ENCODE assay signal across 8 cellular contexts in the genomic region with DNA sequence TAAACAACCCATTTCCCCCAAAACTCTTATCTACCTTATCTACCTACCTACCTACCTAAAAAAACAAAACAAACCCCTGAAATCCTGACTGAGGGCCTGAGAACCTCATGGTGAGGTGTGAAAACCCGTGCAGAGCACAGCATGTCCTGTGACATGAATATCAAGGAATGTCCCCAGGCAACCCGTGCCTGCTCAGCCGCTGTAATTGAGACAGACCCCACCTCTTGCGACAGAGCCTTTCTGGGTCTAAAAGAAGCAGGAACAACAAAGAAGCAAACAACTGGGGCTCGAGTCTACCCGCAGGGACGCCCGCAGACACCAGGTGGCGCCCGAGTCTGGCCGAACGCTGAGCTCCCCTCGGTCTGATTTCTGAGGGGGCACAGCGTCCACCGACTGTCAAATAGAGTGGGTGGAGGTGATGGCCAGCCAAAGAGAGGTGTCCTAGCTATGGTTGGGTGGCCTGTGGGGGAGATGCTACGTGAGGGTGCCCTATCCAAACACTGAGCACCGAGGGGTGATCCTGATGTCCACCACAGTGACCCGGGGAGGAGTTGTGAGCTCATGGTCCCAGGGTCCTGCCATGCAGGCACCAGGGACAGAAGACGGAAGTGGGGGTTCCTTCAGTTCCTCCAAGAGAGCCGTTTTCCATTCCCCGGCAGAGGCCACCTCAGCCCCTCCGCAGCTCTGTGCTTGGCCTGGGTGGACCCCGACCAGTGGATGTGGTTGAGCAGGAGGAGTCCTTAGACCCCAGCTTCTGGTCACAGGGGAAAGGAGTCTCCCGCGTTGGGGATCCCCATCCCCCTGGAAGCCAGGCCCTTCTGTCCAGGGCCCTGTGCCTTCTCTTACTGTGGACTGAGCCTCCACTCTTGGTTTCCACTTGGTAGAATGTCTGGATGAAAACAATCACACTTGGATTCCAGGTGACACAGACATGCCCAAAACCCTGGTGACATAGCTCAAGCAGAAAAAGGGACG.
DNase-seq lines count a peak whose midpoint lies in the region; TF ChIP-seq lines count a peak whose summit lies in the region.

No MANE protein-coding gene starts in this region.

- no peaks in the 10 kb centered on the region for H3K36me3 ChIP-seq in trophoblast cell (ENCODE audit: control insufficient read depth in 1 of 2, insufficient read depth in 2 of 2, low read length in 2 of 2)

- H4K8ac ChIP-seq in trophoblast cell (ENCODE audit: low read depth, low read length), result peak overlapping the region; percentile 45

- intact Hi-C loops in activated naive CD4-positive, alpha-beta T cell treated with anti-CD3 and anti-CD28 coated beads for 36 hours (cut with micrococcal nuclease), result loop anchor here (1.0 to 2.0 kb wide), 8 partner anchors 25 to 1268 kb away; no protein-coding TSS in a partner anchor
- intact Hi-C loops in head of caudate nucleus (cut with DNase I), result loop anchor here (5.0 to 10.0 kb wide), 4 partner anchors 181 to 1267 kb away; no protein-coding TSS in a partner anchor

- DNase-seq in NCI-H187 (lab: John Stamatoyannopoulos, UW), result peak; percentile 3 to 32
- no peak for DNase-seq in NCI-H187 treated with DMSO at 0.1 percent for 48 hours (lab: John Stamatoyannopoulos, UW)
- DNase-seq in LHCN-M2 (ENCODE audit: low read depth), result peak; percentile 81
- peak; percentile 88 for DNase-seq in SKM-1 (lab: John Stamatoyannopoulos, UW; ENCODE audit: unreplicated experiment)
- peak; percentile 81 for DNase-seq in activated naive CD4-positive, alpha-beta T cell treated with anti-CD3 and anti-CD28 coated beads for 36 hours
- DNase-seq in head of caudate nucleus, result peak; percentile 42 to 89 (median 77)
- peak; percentile 95 to 96 for DNase-seq in trophoblast cell
- DNase-seq in type B pancreatic cell (ENCODE audit: extremely low spot score, unreplicated experiment), result peak; percentile 84

- peak overlapping the region; percentile 78 for H2AK5ac ChIP-seq in trophoblast cell (ENCODE audit: low read length)

- H4K91ac ChIP-seq in trophoblast cell (ENCODE audit: low read depth, low read length), result peak overlapping the region; percentile 70

- H2BK120ac ChIP-seq in trophoblast cell (ENCODE audit: insufficient read depth, low read length, poor library complexity), result peak overlapping the region; percentile 57

- H3K27me3 ChIP-seq in trophoblast cell (ENCODE audit: insufficient read depth, low read length), result no peaks in the 10 kb centered on the region

- H3K9ac ChIP-seq in trophoblast cell (ENCODE audit: low read length), result no peak overlapping the region

- TF ChIP-seq CTCF in type B pancreatic cell (conservative IDR thresholded peaks at IDR 0.05), result peak; percentile 99

- H3K18ac ChIP-seq in trophoblast cell (ENCODE audit: low read length), result peak overlapping the region; percentile 51

- no CpG with 5 or more reads among the region's 26 CpGs for WGBS in trophoblast cell (ENCODE audit: extremely low coverage, insufficient coverage, insufficient read length)

- H3K9me3 Mint-ChIP-seq in activated naive CD4-positive, alpha-beta T cell treated with anti-CD3 and anti-CD28 coated beads for 36 hours, result peaks cover 3% of the 10 kb centered on the region
- no peaks in the 10 kb centered on the region for H3K9me3 Mint-ChIP-seq in type B pancreatic cell

- peaks cover 24 to 33% of the 10 kb centered on the region in 2 experiments for H3K4me1 ChIP-seq in trophoblast cell (ENCODE audit: control insufficient read depth in 1 of 2, insufficient read depth in 2 of 2, low read length in 2 of 2)

- H3K4me3 ChIP-seq in trophoblast cell (ENCODE audit: low read depth, low read length), result no peak overlapping the region

- H3K27ac Mint-ChIP-seq in activated naive CD4-positive, alpha-beta T cell treated with anti-CD3 and anti-CD28 coated beads for 36 hours, result peak overlapping the region; percentile 62
- peak overlapping the region; percentile 89 for H3K27ac Mint-ChIP-seq in type B pancreatic cell

- H3K4me3 Mint-ChIP-seq in activated naive CD4-positive, alpha-beta T cell treated with anti-CD3 and anti-CD28 coated beads for 36 hours, result peak overlapping the region; percentile 38
- H3K4me3 Mint-ChIP-seq in type B pancreatic cell, result peak overlapping the region; percentile 57

- no peak overlapping the region for H2AFZ ChIP-seq in trophoblast cell (ENCODE audit: insufficient read depth, low read length, poor library complexity)

- H4K12ac ChIP-seq in trophoblast cell (ENCODE audit: low read depth, low read length), result peak overlapping the region; percentile 27

- no peak overlapping the region for H3K27ac ChIP-seq in trophoblast cell (ENCODE audit: low read depth, low read length)

- H3K4ac ChIP-seq in trophoblast cell (ENCODE audit: low read depth, low read length), result peak overlapping the region; percentile 40

- no peak overlapping the region for H3K4me2 ChIP-seq in trophoblast cell (ENCODE audit: low read length)

- peak overlapping the region; percentile 87 for H2BK12ac ChIP-seq in trophoblast cell (ENCODE audit: low read length)

- H3K27me3 Mint-ChIP-seq in activated naive CD4-positive, alpha-beta T cell treated with anti-CD3 and anti-CD28 coated beads for 36 hours (ENCODE audit: low read depth), result no peaks in the 10 kb centered on the region
- peaks cover 25% of the 10 kb centered on the region for H3K27me3 Mint-ChIP-seq in type B pancreatic cell

- no peaks in the 10 kb centered on the region for H3K36me3 Mint-ChIP-seq in activated naive CD4-positive, alpha-beta T cell treated with anti-CD3 and anti-CD28 coated beads for 36 hours (ENCODE audit: low read depth)
- H3K36me3 Mint-ChIP-seq in type B pancreatic cell, result no peaks in the 10 kb centered on the region

- peak overlapping the region; percentile 36 for H3K14ac ChIP-seq in trophoblast cell (ENCODE audit: low read length)

- CTCF ChIA-PET in activated naive CD4-positive, alpha-beta T cell treated with anti-CD3 and anti-CD28 coated beads for 36 hours (lab: Charles Lee), result interaction anchor here (0.5 to 4.8 kb wide), 31 partner anchors 8 to 1332 kb away, joined by 3 to 42 read pairs (median 3); no protein-coding TSS in a partner anchor

- H3K9me3 ChIP-seq in trophoblast cell (ENCODE audit: insufficient read depth, low read depth, low read length), result no peaks in the 10 kb centered on the region

- H3K79me2 ChIP-seq in trophoblast cell (ENCODE audit: control insufficient read depth, insufficient read depth, low read length, poor library complexity), result no peaks in the 10 kb centered on the region

- peaks cover 10% of the 10 kb centered on the region for H3K4me1 Mint-ChIP-seq in activated naive CD4-positive, alpha-beta T cell treated with anti-CD3 and anti-CD28 coated beads for 36 hours (ENCODE audit: low read depth)
- peaks cover 37% of the 10 kb centered on the region for H3K4me1 Mint-ChIP-seq in type B pancreatic cell (ENCODE audit: unreplicated experiment)

- no peak overlapping the region for H3K23ac ChIP-seq in trophoblast cell (ENCODE audit: low read length)

- peak overlapping the region; percentile 33 for H2BK5ac ChIP-seq in trophoblast cell (ENCODE audit: low read depth, low read length, poor library complexity)

- H3K79me1 ChIP-seq in trophoblast cell (ENCODE audit: low read length), result peaks cover 17% of the 10 kb centered on the region
